ENCODE assay signal across 8 cellular contexts in the genomic region with DNA sequence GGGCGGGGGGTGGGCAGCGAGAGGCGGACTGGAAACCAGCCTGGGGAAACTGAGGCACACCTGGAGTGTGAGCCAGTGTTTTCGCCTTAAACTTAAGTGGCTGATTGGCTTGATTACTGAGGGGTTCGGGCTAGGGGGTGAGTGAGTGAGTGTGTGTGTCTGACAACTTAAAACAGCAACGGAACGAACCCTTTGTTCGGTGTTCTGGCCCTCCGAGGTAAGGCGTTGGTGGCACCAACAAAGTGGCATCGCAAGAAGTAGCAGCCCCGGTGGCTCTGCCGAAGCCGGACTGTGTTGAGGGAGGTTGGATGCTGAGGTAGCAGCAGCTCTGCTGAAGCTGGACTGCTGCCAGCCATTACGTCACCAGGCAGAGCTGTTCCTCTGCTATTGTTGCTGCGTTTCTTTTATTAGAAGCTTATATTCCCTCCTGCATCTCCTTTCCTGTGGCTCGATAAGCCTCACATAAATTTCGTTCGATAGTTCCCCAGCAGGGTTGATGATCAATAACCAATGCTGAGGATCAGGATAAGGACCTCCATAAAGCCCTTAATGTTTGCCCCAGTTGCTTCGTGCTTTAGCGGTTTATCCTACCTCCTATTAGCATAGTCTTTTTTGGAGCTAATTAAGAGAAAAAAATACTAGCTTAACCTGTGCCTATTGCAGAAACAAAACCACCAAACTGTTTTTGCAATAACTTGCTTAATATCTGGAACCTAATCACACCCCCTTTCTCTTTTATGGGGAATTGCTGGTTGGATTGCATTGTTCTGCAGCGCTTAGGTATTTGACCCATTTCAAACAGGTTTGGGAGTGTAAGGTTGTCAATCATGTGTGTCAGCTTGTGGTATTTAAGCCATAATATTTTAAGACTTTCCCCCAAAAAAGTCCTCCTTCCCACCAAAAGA. TPM values are rescaled to one million over a fixed set of nuclear protein-coding genes. Genes with fewer than 3 reads are reported as not detected.
DNase-seq lines count a peak whose midpoint lies in the region; ATAC-seq and TF ChIP-seq lines count a peak whose summit lies in the region.

No MANE protein-coding gene starts in this region.

- peaks cover 31% of the 10 kb centered on the region for H3K27me3 Mint-ChIP-seq in activated T-helper 1 cell treated with anti-CD3 and anti-CD28 coated beads, Interleukin-12 subunit alpha, Interleukin-12 subunit beta, Interleukin-2, Interleukin-4 antibody, amounts not matched to agents 30 ng/mL and 10 ng/mL and 1 ng/mL, durations not matched to agents 14 hours and 24 hours and 36 hours (ENCODE audit: insufficient read depth)

- peak in 1 of 6 experiments; percentile 4 for TF ChIP-seq CTCF in esophagus squamous epithelium (IDR thresholded peaks at IDR 0.05)

- no peaks in the 10 kb centered on the region for H3K36me3 ChIP-seq in esophagus squamous epithelium
- no peaks in the 10 kb centered on the region for H3K36me3 ChIP-seq in mucosa of stomach (ENCODE audit: control insufficient read depth, insufficient read depth, low read length)

- H3K27me3 ChIP-seq in esophagus squamous epithelium (no peaks in the 10 kb centered on the region), mucosa of stomach (ENCODE audit: control insufficient read depth, insufficient read depth, low read length) (no peaks in the 10 kb centered on the region)

- intact Hi-C loops in activated T-helper 1 cell treated with anti-CD3 and anti-CD28 coated beads, Interleukin-12 subunit alpha, Interleukin-12 subunit beta, Interleukin-2, Interleukin-4 antibody, amounts not matched to agents 30 ng/mL and 10 ng/mL and 1 ng/mL, durations not matched to agents 14 hours and 24 hours and 36 hours (cut with micrococcal nuclease), result loop anchor here (2.0 to 5.0 kb wide), 12 partner anchors 23 to 1457 kb away; a partner anchor contains a TSS
- intact Hi-C loops in esophagus squamous epithelium (cut with DNase I), result loop anchor here (10.0 kb wide), 1 partner anchor 141 kb away; a partner anchor contains a TSS

- peak in 1 of 4 donors; percentile 42 for TF ChIP-seq POLR2A in esophagus squamous epithelium (IDR thresholded peaks at IDR 0.05)

- DNase-seq in COLO668 (lab: John Stamatoyannopoulos, UW; ENCODE audit: unreplicated experiment), result peak; percentile 95
- peak; percentile 77 for DNase-seq in KBM-7
- peak; percentile 70 for DNase-seq in OCI-M2 (lab: John Stamatoyannopoulos, UW; ENCODE audit: unreplicated experiment)
- peak; percentile 55 for DNase-seq in activated T-helper 1 cell treated with anti-CD3 and anti-CD28 coated beads, Interleukin-12 subunit alpha, Interleukin-12 subunit beta, Interleukin-2, Interleukin-4 antibody, amounts not matched to agents 30 ng/mL and 10 ng/mL and 1 ng/mL, durations not matched to agents 14 hours and 24 hours and 36 hours (ENCODE audit: low spot score)
- DNase-seq in esophagus squamous epithelium (lab: John Stamatoyannopoulos, UW), result peak; percentile 5
- peak; percentile 59 to 70 for DNase-seq in stimulated activated CD8-positive, alpha-beta memory T cell treated with anti-CD3 and anti-CD28 coated beads, Interleukin-4, amount 100 ng/mL, for 1 hour (ENCODE audit: low read depth in 2 of 2, low spot score in 1 of 2)

- ATAC-seq in GM21423 (IDR thresholded peaks at IDR 0.05; ENCODE audit: unreplicated experiment), result no peak

- WGBS in esophagus squamous epithelium, 2 donors, result 6 to 8% methylated on average over 15 to 16 of the region's 22 CpGs

- no peaks in the 10 kb centered on the region for H3K9me3 Mint-ChIP-seq in activated T-helper 1 cell treated with anti-CD3 and anti-CD28 coated beads, Interleukin-12 subunit alpha, Interleukin-12 subunit beta, Interleukin-2, Interleukin-4 antibody, amounts not matched to agents 30 ng/mL and 10 ng/mL and 1 ng/mL, durations not matched to agents 14 hours and 24 hours and 36 hours

- H3K9me3 ChIP-seq in esophagus squamous epithelium (no peaks in the 10 kb centered on the region), mucosa of stomach (ENCODE audit: control insufficient read depth, low read length) (no peaks in the 10 kb centered on the region)

- peak overlapping the region; percentile 62 for H3K9ac ChIP-seq in mucosa of stomach (ENCODE audit: low read length)

- H3K27ac ChIP-seq in esophagus squamous epithelium, result peak overlapping the region; percentile 81 to 94 (median 92)

- peak overlapping the region; percentile 92 for H3K4me3 Mint-ChIP-seq in activated T-helper 1 cell treated with anti-CD3 and anti-CD28 coated beads, Interleukin-12 subunit alpha, Interleukin-12 subunit beta, Interleukin-2, Interleukin-4 antibody, amounts not matched to agents 30 ng/mL and 10 ng/mL and 1 ng/mL, durations not matched to agents 14 hours and 24 hours and 36 hours

- H3K27ac Mint-ChIP-seq in activated T-helper 1 cell treated with anti-CD3 and anti-CD28 coated beads, Interleukin-12 subunit alpha, Interleukin-12 subunit beta, Interleukin-2, Interleukin-4 antibody, amounts not matched to agents 30 ng/mL and 10 ng/mL and 1 ng/mL, durations not matched to agents 14 hours and 24 hours and 36 hours, result peak overlapping the region; percentile 63

- in situ Hi-C loops in KBM-7 (cut with MboI; ENCODE audit: low pct_unique_long_range_greater_than_20kb, low sequenced_read_pairs), result no loop called here

- H3K4me1 Mint-ChIP-seq in activated T-helper 1 cell treated with anti-CD3 and anti-CD28 coated beads, Interleukin-12 subunit alpha, Interleukin-12 subunit beta, Interleukin-2, Interleukin-4 antibody, amounts not matched to agents 30 ng/mL and 10 ng/mL and 1 ng/mL, durations not matched to agents 14 hours and 24 hours and 36 hours (ENCODE audit: low read depth), result peaks cover 32% of the 10 kb centered on the region

- H3K4me3 ChIP-seq in esophagus squamous epithelium (peak overlapping the region; percentile 70 to 98 (median 82)), mucosa of stomach (ENCODE audit: low read length) (peak overlapping the region; percentile 32)

- peaks cover 6 to 34% (median 15%) of the 10 kb centered on the region in 3 donors for H3K4me1 ChIP-seq in esophagus squamous epithelium
- peaks cover 6% of the 10 kb centered on the region for H3K4me1 ChIP-seq in mucosa of stomach (ENCODE audit: control insufficient read depth, insufficient read depth, low read length)

- no peaks in the 10 kb centered on the region for H3K36me3 Mint-ChIP-seq in activated T-helper 1 cell treated with anti-CD3 and anti-CD28 coated beads, Interleukin-12 subunit alpha, Interleukin-12 subunit beta, Interleukin-2, Interleukin-4 antibody, amounts not matched to agents 30 ng/mL and 10 ng/mL and 1 ng/mL, durations not matched to agents 14 hours and 24 hours and 36 hours (ENCODE audit: low read depth)

RNA-seq across cellular contexts. Expression of a gene that starts 1.3 kb away (rescaled TPM):
- 0.10 and 0.34 TPM in 2 replicates for total RNA-seq in activated T-helper 1 cell treated with anti-CD3 and anti-CD28 coated beads, Interleukin-12 subunit alpha, Interleukin-12 subunit beta, Interleukin-2, Interleukin-4 antibody, amounts not matched to agents 30 ng/mL and 10 ng/mL and 1 ng/mL, durations not matched to agents 14 hours and 24 hours and 36 hours
- total RNA-seq in esophagus squamous epithelium, result under 1 TPM; 0.21 to 0.95 (median 0.35) TPM

RNA-seq across cellular contexts. Expression of a gene that starts 1.6 kb away (rescaled TPM):
- total RNA-seq in activated T-helper 1 cell treated with anti-CD3 and anti-CD28 coated beads, Interleukin-12 subunit alpha, Interleukin-12 subunit beta, Interleukin-2, Interleukin-4 antibody, amounts not matched to agents 30 ng/mL and 10 ng/mL and 1 ng/mL, durations not matched to agents 14 hours and 24 hours and 36 hours, result 4.0 and 4.8 TPM in 2 replicates
- total RNA-seq in esophagus squamous epithelium, result 1 to 10 TPM; 1.5 to 6.1 (median 4.3) TPM

Comparison
In these comparisons a context has a peak if more than half of its experiments do, and no peak if none do; other contexts are left out.
1. DNase-seq: peak in every context shown above with its lines; median percentile 95 in COLO668; 77 in KBM-7; 70 in OCI-M2; 64 in stimulated activated CD8-positive, alpha-beta memory T cell treated with anti-CD3 and anti-CD28 coated beads, Interleukin-4, amount 100 ng/mL, for 1 hour; 55 in activated T-helper 1 cell treated with anti-CD3 and anti-CD28 coated beads, Interleukin-12 subunit alpha, Interleukin-12 subunit beta, Interleukin-2, Interleukin-4 antibody, amounts not matched to agents 30 ng/mL and 10 ng/mL and 1 ng/mL, durations not matched to agents 14 hours and 24 hours and 36 hours; 5 in esophagus squamous epithelium.